18 cellular contexts compared by ENCODE assay signal in the genomic region with DNA sequence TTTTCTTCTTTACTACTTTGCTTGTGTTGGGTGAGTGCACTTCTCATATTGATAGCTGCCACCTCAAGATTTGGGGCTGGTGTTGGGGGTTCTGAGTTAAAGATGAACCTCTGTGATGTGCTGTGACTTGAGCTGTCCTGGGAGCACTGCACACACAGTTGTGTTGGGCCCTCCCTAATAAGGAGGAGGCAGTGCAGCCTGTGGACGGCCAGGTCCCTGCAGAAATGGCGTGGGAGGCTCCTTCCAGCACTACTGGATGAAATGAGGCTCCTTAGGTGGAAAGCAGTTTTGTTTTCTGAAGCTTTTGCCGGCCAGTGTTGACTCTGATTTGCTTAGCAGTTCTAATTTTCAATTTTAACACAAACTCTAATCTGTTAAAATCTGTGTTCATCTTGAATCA. TPM values are rescaled to one million over a fixed set of nuclear protein-coding genes. Genes with fewer than 3 reads are reported as not detected.
DNase-seq lines count a peak whose midpoint lies in the region; ATAC-seq and TF ChIP-seq lines count a peak whose summit lies in the region.
"Had no signal": no experiment of that assay in that cellular context is flagged by ENCODE, and none has a peak within 500 bp of the region (broad histone marks: within the 10 kb centered on the region; RNA-seq: fewer than 3 reads in every experiment).

No MANE protein-coding gene starts in this region.

- H3K27ac Mint-ChIP-seq in stimulated activated effector memory CD8-positive, alpha-beta T cell treated with anti-CD3 and anti-CD28 coated beads, Interleukin-12 subunit alpha, Interleukin-12 subunit beta, amount 100 ng/mL, for 72 hours: peak overlapping the region; percentile 89
- no peak overlapping the region for H3K27ac Mint-ChIP-seq in glutamatergic neuron (ENCODE audit: unreplicated experiment)

- H4K20me1 ChIP-seq in OCI-LY1 (ENCODE audit: insufficient read depth, low read length): no peaks in the 10 kb centered on the region

- H3K9ac ChIP-seq in OCI-LY1 (ENCODE audit: low read length): no peak overlapping the region
- H3K9ac ChIP-seq: BLaER1 had no signal

- H3K9me2 ChIP-seq in OCI-LY1 (ENCODE audit: low read depth, low read length): no peaks in the 10 kb centered on the region

- H3K9me3 Mint-ChIP-seq in stimulated activated effector memory CD8-positive, alpha-beta T cell treated with anti-CD3 and anti-CD28 coated beads, Interleukin-12 subunit alpha, Interleukin-12 subunit beta, amount 100 ng/mL, for 72 hours: no peaks in the 10 kb centered on the region
- H3K9me3 Mint-ChIP-seq in glutamatergic neuron (ENCODE audit: unreplicated experiment): peaks cover 6% of the 10 kb centered on the region

- H3K9me3 ChIP-seq in OCI-LY1 (ENCODE audit: low read length): no peaks in the 10 kb centered on the region
- H3K9me3 ChIP-seq: A549, BLaER1, SJCRH30 had no signal

- H3K36me3 Mint-ChIP-seq in stimulated activated effector memory CD8-positive, alpha-beta T cell treated with anti-CD3 and anti-CD28 coated beads, Interleukin-12 subunit alpha, Interleukin-12 subunit beta, amount 100 ng/mL, for 72 hours: peaks cover 40% of the 10 kb centered on the region
- H3K36me3 Mint-ChIP-seq in glutamatergic neuron (ENCODE audit: unreplicated experiment): peaks cover 11% of the 10 kb centered on the region

- H3K4me2 ChIP-seq in OCI-LY1 (ENCODE audit: low read length): no peak overlapping the region; the same call in 1 of the 2 replicates
- H3K4me2 ChIP-seq: A549, BLaER1, PC-9 had no signal

- ATAC-seq in left ventricle myocardium superior: peak; percentile 36
- ATAC-seq in Right ventricle myocardium superior (ENCODE audit: poor library complexity): no peak
- ATAC-seq in stimulated activated effector memory CD8-positive, alpha-beta T cell treated with anti-CD3 and anti-CD28 coated beads, Interleukin-12 subunit alpha, Interleukin-12 subunit beta, amount 100 ng/mL, for 72 hours: no peak

- H3K4me3 Mint-ChIP-seq in stimulated activated effector memory CD8-positive, alpha-beta T cell treated with anti-CD3 and anti-CD28 coated beads, Interleukin-12 subunit alpha, Interleukin-12 subunit beta, amount 100 ng/mL, for 72 hours: no peak overlapping the region
- H3K4me3 Mint-ChIP-seq in glutamatergic neuron (ENCODE audit: unreplicated experiment): no peak overlapping the region

- H3F3A ChIP-seq in OCI-LY1 (ENCODE audit: insufficient read depth, low read length): no peaks in the 10 kb centered on the region

- DNase-seq in left ventricle myocardium superior (no peak), Right ventricle myocardium superior (no peak), fibroblast of villous mesenchyme (ENCODE audit: low read depth) (peak; percentile 16), germinal center (ENCODE audit: low spot score) (no peak), glutamatergic neuron (no peak), GM19238 (ENCODE audit: insufficient read length, low spot score) (no peak)
- DNase-seq in stimulated activated effector memory CD8-positive, alpha-beta T cell treated with anti-CD3 and anti-CD28 coated beads, Interleukin-12 subunit alpha, Interleukin-12 subunit beta, amount 100 ng/mL, for 72 hours (ENCODE audit: low spot score in 2 of 2): no peak
- DNase-seq: DMS79 treated with DMSO at 0.1 percent for 48 hours, NCI-H1417 treated with DMSO at 0.1 percent for 48 hours, NCI-H187 treated with DMSO at 0.1 percent for 48 hours, NCI-H226, NCI-H524, PC-9, SJCRH30 had no signal

- peaks cover 76% of the 10 kb centered on the region for H3K36me3 ChIP-seq in OCI-LY1 (ENCODE audit: insufficient read depth, low read length)
- H3K36me3 ChIP-seq: SJCRH30 had no signal

- intact Hi-C loops in left ventricle myocardium superior (cut with micrococcal nuclease) (no loop called here), Right ventricle myocardium superior (cut with DNase I) (no loop called here)

- H3K4me1 Mint-ChIP-seq in stimulated activated effector memory CD8-positive, alpha-beta T cell treated with anti-CD3 and anti-CD28 coated beads, Interleukin-12 subunit alpha, Interleukin-12 subunit beta, amount 100 ng/mL, for 72 hours: peaks cover 35% of the 10 kb centered on the region
- H3K4me1 Mint-ChIP-seq in glutamatergic neuron (ENCODE audit: low read depth, unreplicated experiment): peaks cover 22% of the 10 kb centered on the region

- peak overlapping the region; percentile 56 for H3K27ac ChIP-seq in OCI-LY1 (ENCODE audit: low read depth, low read length, poor library complexity, severe bottlenecking)
- H3K27ac ChIP-seq: A549, BLaER1, PC-9, RWPE1, SJCRH30 had no signal

- no peak overlapping the region for H2AFZ ChIP-seq in OCI-LY1 (ENCODE audit: low read length)
- H2AFZ ChIP-seq: PC-9 had no signal

- peaks cover 12% of the 10 kb centered on the region for H3K27me3 Mint-ChIP-seq in glutamatergic neuron (ENCODE audit: unreplicated experiment)

- TF ChIP-seq CTCF in OCI-LY1 (IDR thresholded peaks at IDR 0.05; ENCODE audit: low read length): no peak
- TF ChIP-seq CTCF in fibroblast of villous mesenchyme (IDR thresholded peaks at IDR 0.05; ENCODE audit: insufficient read depth, low read depth, low read length): no peak
- no peak for TF ChIP-seq CTCF in glutamatergic neuron (IDR thresholded peaks at IDR 0.05; ENCODE audit: partially characterized antibody, unreplicated experiment)

- H3K27me3 ChIP-seq in OCI-LY1 (ENCODE audit: insufficient read depth, low read length): no peaks in the 10 kb centered on the region
- H3K27me3 ChIP-seq: BLaER1, SJCRH30 had no signal

- H3K4me3 ChIP-seq in OCI-LY1 (ENCODE audit: low read depth, low read length, poor library complexity, severe bottlenecking) (no peak overlapping the region), fibroblast of villous mesenchyme (ENCODE audit: low read depth, low read length) (no peak overlapping the region)
- H3K4me3 ChIP-seq: A549, BLaER1, PC-9, SJCRH30 had no signal

- no peaks in the 10 kb centered on the region for H3K79me2 ChIP-seq in OCI-LY1 (ENCODE audit: insufficient read depth, low read length)

- H3K4me1 ChIP-seq in OCI-LY1 (ENCODE audit: insufficient read depth, low read length, severe bottlenecking): peaks cover 12% of the 10 kb centered on the region
- H3K4me1 ChIP-seq: A549, BLaER1, SJCRH30 had no signal

RNA-seq across cellular contexts. Expression of a gene that starts 44.0 kb away (rescaled TPM):
- 35.0 TPM for total RNA-seq in left ventricle myocardium superior
- 28.0 TPM for total RNA-seq in Right ventricle myocardium superior
- 22.2 and 27.2 TPM in 2 replicates for total RNA-seq in fibroblast of villous mesenchyme
- 27.8 TPM for total RNA-seq in glutamatergic neuron (ENCODE audit: unreplicated experiment)

RNA-seq across cellular contexts. Expression of a gene that starts 51.2 kb away (rescaled TPM):
- total RNA-seq in left ventricle myocardium superior (15.8 TPM), Right ventricle myocardium superior (13.0 TPM), fibroblast of villous mesenchyme (114 and 174 TPM in 2 replicates), glutamatergic neuron (ENCODE audit: unreplicated experiment) (103 TPM)
